Comparison of ENCODE assay signal across 27 cellular contexts in the genomic region with DNA sequence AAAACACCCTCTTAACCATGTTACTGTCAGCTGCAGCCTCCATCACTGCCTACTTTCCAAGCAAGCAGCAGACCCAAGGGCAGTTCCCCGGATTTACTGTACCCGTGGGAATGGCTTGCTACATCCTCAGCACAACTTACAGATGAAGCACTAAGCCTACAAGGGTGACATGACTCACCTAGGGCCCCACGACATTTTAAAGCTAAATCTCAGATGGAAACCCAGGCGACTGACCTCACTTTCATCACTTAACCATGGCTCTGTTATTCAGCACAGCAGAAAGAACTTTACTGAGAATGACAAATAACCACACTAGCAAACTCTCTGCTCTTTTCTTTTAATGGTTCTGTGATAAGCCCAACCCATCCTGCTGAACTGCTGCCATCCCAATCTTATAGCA.
DNase-seq lines count a peak whose midpoint lies in the region; ATAC-seq and TF ChIP-seq lines count a peak whose summit lies in the region.
"Had no signal": no experiment of that assay in that cellular context is flagged by ENCODE, and none has a peak within 500 bp of the region (broad histone marks: within the 10 kb centered on the region; RNA-seq: fewer than 3 reads in every experiment).

No MANE protein-coding gene starts in this region.

- no peaks in the 10 kb centered on the region for H3K4me1 ChIP-seq in Caco-2
- H3K4me1 ChIP-seq: foreskin keratinocyte, lower lobe of right lung had no signal

- peak overlapping the region; percentile 25 for H3K4me3 Mint-ChIP-seq in activated T-cell treated with anti-CD3 and anti-CD28 coated beads, Interleukin-2, amount 50 U/mL, for 24 hours
- H3K4me3 Mint-ChIP-seq in activated CD8-positive, alpha-beta T cell treated with anti-CD3 and anti-CD28 coated beads, Interleukin-2, amount 10 ng/mL, durations not matched to agents 7 days and 5 days, result no peak overlapping the region
- peak overlapping the region; percentile 21 for H3K4me3 Mint-ChIP-seq in stimulated activated effector memory CD8-positive, alpha-beta T cell treated with anti-CD3 and anti-CD28 coated beads, Interleukin-12 subunit alpha, Interleukin-12 subunit beta, amount 100 ng/mL, for 72 hours
- H3K4me3 Mint-ChIP-seq in Caco-2 (ENCODE audit: unreplicated experiment), result no peak overlapping the region
- H3K4me3 Mint-ChIP-seq: endodermal cell; natural killer cell treated with Interleukin-12 subunit alpha and Interleukin-12 subunit beta and Interleukin-15 and Interleukin-18, amount 100 ng/mL, for 72 hours; stimulated activated memory B cell treated with anti-CD40 and anti-IgM and Interleukin-4, amounts not matched to agents 10 μg/mL and 1 μg/mL and 100 μg/mL, for 72 hours had no signal

- H3K9me3 Mint-ChIP-seq in activated T-cell treated with anti-CD3 and anti-CD28 coated beads, Interleukin-2, amount 50 U/mL, for 24 hours, result no peaks in the 10 kb centered on the region
- no peaks in the 10 kb centered on the region for H3K9me3 Mint-ChIP-seq in activated CD8-positive, alpha-beta T cell treated with anti-CD3 and anti-CD28 coated beads, Interleukin-2, amount 10 ng/mL, durations not matched to agents 7 days and 5 days (ENCODE audit: insufficient read depth)
- H3K9me3 Mint-ChIP-seq in stimulated activated effector memory CD8-positive, alpha-beta T cell treated with anti-CD3 and anti-CD28 coated beads, Interleukin-12 subunit alpha, Interleukin-12 subunit beta, amount 100 ng/mL, for 72 hours, result no peaks in the 10 kb centered on the region
- no peaks in the 10 kb centered on the region for H3K9me3 Mint-ChIP-seq in Caco-2 (ENCODE audit: unreplicated experiment)
- H3K9me3 Mint-ChIP-seq: endodermal cell; natural killer cell treated with Interleukin-12 subunit alpha and Interleukin-12 subunit beta and Interleukin-15 and Interleukin-18, amount 100 ng/mL, for 72 hours; stimulated activated memory B cell treated with anti-CD40 and anti-IgM and Interleukin-4, amounts not matched to agents 10 μg/mL and 1 μg/mL and 100 μg/mL, for 72 hours had no signal

- BruUV-seq in Caco-2 (replicated peaks; lab: Mats Ljungman, UMichigan), result no TSS peak

- CTCF ChIA-PET in activated CD8-positive, alpha-beta T cell treated with anti-CD3 and anti-CD28 coated beads, Interleukin-2, amount 10 ng/mL, durations not matched to agents 7 days and 5 days (lab: Charles Lee), result interaction anchor here (1.0 to 1.1 kb wide), 2 partner anchors 9 to 232 kb away, joined by 3 to 4 read pairs; no protein-coding TSS in a partner anchor
- CTCF ChIA-PET in Caco-2 (lab: Charles Lee), result no interaction called here

- no peaks in the 10 kb centered on the region for H3K27me3 Mint-ChIP-seq in activated T-cell treated with anti-CD3 and anti-CD28 coated beads, Interleukin-2, amount 50 U/mL, for 24 hours
- no peaks in the 10 kb centered on the region for H3K27me3 Mint-ChIP-seq in activated CD8-positive, alpha-beta T cell treated with anti-CD3 and anti-CD28 coated beads, Interleukin-2, amount 10 ng/mL, durations not matched to agents 7 days and 5 days (ENCODE audit: low read depth)
- no peaks in the 10 kb centered on the region for H3K27me3 Mint-ChIP-seq in Caco-2 (ENCODE audit: insufficient read depth, unreplicated experiment)
- H3K27me3 Mint-ChIP-seq: natural killer cell treated with Interleukin-12 subunit alpha and Interleukin-12 subunit beta and Interleukin-15 and Interleukin-18, amount 100 ng/mL, for 72 hours; stimulated activated memory B cell treated with anti-CD40 and anti-IgM and Interleukin-4, amounts not matched to agents 10 μg/mL and 1 μg/mL and 100 μg/mL, for 72 hours had no signal

- no peak for TF ChIP-seq CTCF in Caco-2 (IDR thresholded peaks at IDR 0.05; ENCODE audit: insufficient read depth in 1 of 2, low read depth in 1 of 2, low read length in 1 of 2, severe bottlenecking in 1 of 2, unreplicated experiment in 1 of 2)

- peak; percentile 33 for ATAC-seq in activated CD8-positive, alpha-beta T cell treated with anti-CD3 and anti-CD28 coated beads, Interleukin-2, amount 10 ng/mL, durations not matched to agents 7 days and 5 days
- ATAC-seq in stimulated activated effector memory CD8-positive, alpha-beta T cell treated with anti-CD3 and anti-CD28 coated beads, Interleukin-12 subunit alpha, Interleukin-12 subunit beta, amount 100 ng/mL, for 72 hours, result peak; percentile 99
- ATAC-seq: esophagus mucosa; foreskin keratinocyte; heart right ventricle; lower lobe of right lung; mucosa of descending colon; stimulated activated memory B cell treated with anti-CD40 and anti-IgM and Interleukin-4, amounts not matched to agents 10 μg/mL and 1 μg/mL and 100 μg/mL, for 72 hours had no signal

- H3K36me3 ChIP-seq in Caco-2 (ENCODE audit: control insufficient read depth, insufficient read depth, low read length), result no peaks in the 10 kb centered on the region
- H3K36me3 ChIP-seq: cardiac muscle cell, WERI-Rb-1 had no signal

- POLR2A ChIA-PET in activated CD8-positive, alpha-beta T cell treated with anti-CD3 and anti-CD28 coated beads, Interleukin-2, amount 10 ng/mL, durations not matched to agents 7 days and 5 days (lab: Charles Lee), result interaction anchor here (1.1 kb wide), 1 partner anchor 8 kb away, joined by 3 read pairs; no protein-coding TSS in a partner anchor
- POLR2A ChIA-PET in Caco-2 (lab: Charles Lee), result no interaction called here

- no peaks in the 10 kb centered on the region for H3K9me3 ChIP-seq in Caco-2
- H3K9me3 ChIP-seq: heart right ventricle, lower lobe of right lung, mucosa of descending colon, SK-N-SH had no signal

- H3K4me3 ChIP-seq in Caco-2 (ENCODE audit: low read depth, low read length), result no peak overlapping the region
- H3K4me3 ChIP-seq: cardiac muscle cell, heart right ventricle, lower lobe of right lung, mucosa of descending colon, skin epidermis had no signal

- H3K4me1 Mint-ChIP-seq in activated T-cell treated with anti-CD3 and anti-CD28 coated beads, Interleukin-2, amount 50 U/mL, for 24 hours (ENCODE audit: low read depth), result peaks cover 31% of the 10 kb centered on the region
- peaks cover 21% of the 10 kb centered on the region for H3K4me1 Mint-ChIP-seq in activated CD8-positive, alpha-beta T cell treated with anti-CD3 and anti-CD28 coated beads, Interleukin-2, amount 10 ng/mL, durations not matched to agents 7 days and 5 days (ENCODE audit: low read depth)
- peaks cover 30% of the 10 kb centered on the region for H3K4me1 Mint-ChIP-seq in stimulated activated effector memory CD8-positive, alpha-beta T cell treated with anti-CD3 and anti-CD28 coated beads, Interleukin-12 subunit alpha, Interleukin-12 subunit beta, amount 100 ng/mL, for 72 hours
- H3K4me1 Mint-ChIP-seq in Caco-2 (ENCODE audit: low read depth, unreplicated experiment), result peaks cover 6% of the 10 kb centered on the region
- H3K4me1 Mint-ChIP-seq: stimulated activated memory B cell treated with anti-CD40 and anti-IgM and Interleukin-4, amounts not matched to agents 10 μg/mL and 1 μg/mL and 100 μg/mL, for 72 hours had no signal

- peaks cover 75% of the 10 kb centered on the region for H3K36me3 Mint-ChIP-seq in activated T-cell treated with anti-CD3 and anti-CD28 coated beads, Interleukin-2, amount 50 U/mL, for 24 hours (ENCODE audit: low read depth)
- peaks cover 30% of the 10 kb centered on the region for H3K36me3 Mint-ChIP-seq in activated CD8-positive, alpha-beta T cell treated with anti-CD3 and anti-CD28 coated beads, Interleukin-2, amount 10 ng/mL, durations not matched to agents 7 days and 5 days (ENCODE audit: low read depth)
- no peaks in the 10 kb centered on the region for H3K36me3 Mint-ChIP-seq in stimulated activated effector memory CD8-positive, alpha-beta T cell treated with anti-CD3 and anti-CD28 coated beads, Interleukin-12 subunit alpha, Interleukin-12 subunit beta, amount 100 ng/mL, for 72 hours
- H3K36me3 Mint-ChIP-seq in Caco-2 (ENCODE audit: insufficient read depth, unreplicated experiment), result no peaks in the 10 kb centered on the region

- H3K27ac Mint-ChIP-seq in activated T-cell treated with anti-CD3 and anti-CD28 coated beads, Interleukin-2, amount 50 U/mL, for 24 hours, result peak overlapping the region; percentile 92
- no peak overlapping the region for H3K27ac Mint-ChIP-seq in activated CD8-positive, alpha-beta T cell treated with anti-CD3 and anti-CD28 coated beads, Interleukin-2, amount 10 ng/mL, durations not matched to agents 7 days and 5 days
- H3K27ac Mint-ChIP-seq in stimulated activated effector memory CD8-positive, alpha-beta T cell treated with anti-CD3 and anti-CD28 coated beads, Interleukin-12 subunit alpha, Interleukin-12 subunit beta, amount 100 ng/mL, for 72 hours, result peak overlapping the region; percentile 18
- no peak overlapping the region for H3K27ac Mint-ChIP-seq in Caco-2 (ENCODE audit: unreplicated experiment)
- H3K27ac Mint-ChIP-seq: endodermal cell; natural killer cell treated with Interleukin-12 subunit alpha and Interleukin-12 subunit beta and Interleukin-15 and Interleukin-18, amount 100 ng/mL, for 72 hours; stimulated activated memory B cell treated with anti-CD40 and anti-IgM and Interleukin-4, amounts not matched to agents 10 μg/mL and 1 μg/mL and 100 μg/mL, for 72 hours had no signal

- DNase-seq in activated T-cell treated with anti-CD3 and anti-CD28 coated beads, Interleukin-2, amount 50 U/mL, for 24 hours, result no peak
- DNase-seq in activated T-cell treated with anti-CD3 and anti-CD28 coated beads, Interleukin-2, amount 50 U/mL, for 1 hour, result no peak
- no peak for DNase-seq in activated CD8-positive, alpha-beta T cell treated with anti-CD3 and anti-CD28 coated beads, Interleukin-2, amount 10 ng/mL, durations not matched to agents 7 days and 5 days
- peak; percentile 69 for DNase-seq in amniotic epithelial cell (ENCODE audit: low read depth)
- no peak for DNase-seq in stimulated activated effector memory CD8-positive, alpha-beta T cell treated with anti-CD3 and anti-CD28 coated beads, Interleukin-12 subunit alpha, Interleukin-12 subunit beta, amount 100 ng/mL, for 72 hours (ENCODE audit: low spot score in 2 of 2)
- DNase-seq in activated gamma-delta T cell (lab: John Stamatoyannopoulos, UW), result no peak
- no peak for DNase-seq in Caco-2
- no peak for DNase-seq in globus pallidus (ENCODE audit: low spot score)
- DNase-seq: anterior cingulate cortex, C1 segment of cervical spinal cord, cortex of kidney, DMS79 treated with DMSO at 0.1 percent for 48 hours, endodermal cell, foreskin keratinocyte, GF-D8, heart right ventricle, Kasumi-1, lower lobe of right lung, mucosa of descending colon, NCI-H510A treated with DMSO at 0.1 percent for 48 hours, SK-N-SH, WERI-Rb-1 had no signal

- no peaks in the 10 kb centered on the region for H3K27me3 ChIP-seq in Caco-2 (replicated peaks; ENCODE audit: control insufficient read depth, insufficient read depth, low read length)
- H3K27me3 ChIP-seq: cardiac muscle cell, foreskin keratinocyte, heart right ventricle had no signal

- intact Hi-C loops in Caco-2 (cut with micrococcal nuclease; ENCODE audit: unreplicated experiment), result no loop called here

Comparison
In these comparisons a context has a peak if more than half of its experiments do, and no peak if none do; other contexts are left out.
1. H3K27ac Mint-ChIP-seq: peak in activated T-cell treated with anti-CD3 and anti-CD28 coated beads, Interleukin-2, amount 50 U/mL, for 24 hours (single experiment) and stimulated activated effector memory CD8-positive, alpha-beta T cell treated with anti-CD3 and anti-CD28 coated beads, Interleukin-12 subunit alpha, Interleukin-12 subunit beta, amount 100 ng/mL, for 72 hours (single experiment); none in activated CD8-positive, alpha-beta T cell treated with anti-CD3 and anti-CD28 coated beads, Interleukin-2, amount 10 ng/mL, durations not matched to agents 7 days and 5 days (single experiment) and Caco-2 (single experiment).
2. H3K4me3 Mint-ChIP-seq: peak in activated T-cell treated with anti-CD3 and anti-CD28 coated beads, Interleukin-2, amount 50 U/mL, for 24 hours (single experiment) and stimulated activated effector memory CD8-positive, alpha-beta T cell treated with anti-CD3 and anti-CD28 coated beads, Interleukin-12 subunit alpha, Interleukin-12 subunit beta, amount 100 ng/mL, for 72 hours (single experiment); none in activated CD8-positive, alpha-beta T cell treated with anti-CD3 and anti-CD28 coated beads, Interleukin-2, amount 10 ng/mL, durations not matched to agents 7 days and 5 days (single experiment) and Caco-2 (single experiment).